24 cellular contexts compared by ENCODE assay signal in genomic region chr9:109270441-109270840, GRCh38. TPM values are rescaled to one million over a fixed set of nuclear protein-coding genes. Genes with fewer than 3 reads are reported as not detected.
"Had no signal": no experiment of that assay in that cellular context is flagged by ENCODE, and none has a peak within 500 bp of the region (broad histone marks: within the 10 kb centered on the region; RNA-seq: fewer than 3 reads in every experiment).

No MANE protein-coding gene starts in this region.

- H3K27ac Mint-ChIP-seq: dendritic cell treated with granulocyte-macrophage colony-stimulating factor and Interleukin-4, amounts not matched to agents 40 ng/mL and 50 ng/mL, for 4 days; immature natural killer cell; natural killer cell treated with Interleukin-12 subunit alpha and Interleukin-12 subunit beta and Interleukin-15 and Interleukin-18, amount 100 ng/mL, for 72 hours; neural progenitor cell; type B pancreatic cell had no signal

- H3K9ac ChIP-seq: neural progenitor cell had no signal

- H3K27me3 ChIP-seq: gastroesophageal sphincter, neural progenitor cell, ovary, right atrium auricular region, stomach had no signal

- H3K4me3 ChIP-seq: esophagus squamous epithelium, gastroesophageal sphincter, lung, neural progenitor cell, ovary, right atrium auricular region, stomach, thoracic aorta had no signal

- H3K27me3 Mint-ChIP-seq: type B pancreatic cell had no signal

- H3K9me3 Mint-ChIP-seq: dendritic cell treated with granulocyte-macrophage colony-stimulating factor and Interleukin-4, amounts not matched to agents 40 ng/mL and 50 ng/mL, for 4 days; immature natural killer cell; natural killer cell treated with Interleukin-12 subunit alpha and Interleukin-12 subunit beta and Interleukin-15 and Interleukin-18, amount 100 ng/mL, for 72 hours had no signal

- H3K36me3 Mint-ChIP-seq: immature natural killer cell; natural killer cell treated with Interleukin-12 subunit alpha and Interleukin-12 subunit beta and Interleukin-15 and Interleukin-18, amount 100 ng/mL, for 72 hours; neural progenitor cell had no signal

- H3K4me2 ChIP-seq: neural progenitor cell had no signal

- H3K4me1 Mint-ChIP-seq: immature natural killer cell had no signal

- H3K27ac ChIP-seq: esophagus squamous epithelium, gastroesophageal sphincter, neural progenitor cell, ovary, right atrium auricular region, stomach, thoracic aorta had no signal

- H2AFZ ChIP-seq: neural progenitor cell had no signal

- ATAC-seq: gastroesophageal sphincter; left cardiac atrium; left ventricle myocardium superior; natural killer cell treated with Interleukin-12 subunit alpha and Interleukin-12 subunit beta and Interleukin-15 and Interleukin-18, amount 100 ng/mL, for 72 hours had no signal

- H3K9me3 ChIP-seq: esophagus squamous epithelium, ovary, right atrium auricular region, stomach, thoracic aorta had no signal

- H3K36me3 ChIP-seq: esophagus squamous epithelium, gastroesophageal sphincter, neural progenitor cell, ovary, right atrium auricular region, thoracic aorta had no signal

- DNase-seq: esophagus squamous epithelium; foreskin fibroblast; glutamatergic neuron; immature natural killer cell; kidney; left cardiac atrium; left ventricle myocardium superior; mesenchymal stem cell; midbrain; nucleus accumbens; ovary; small intestine; stimulated activated CD4-positive, alpha-beta T cell treated with anti-CD3 and anti-CD28 coated beads, Interleukin-12 subunit alpha, Interleukin-12 subunit beta, amount 100 ng/mL, for 4 hours; stimulated activated naive CD4-positive, alpha-beta T cell; stomach; substantia nigra had no signal

- H3K4me1 ChIP-seq: gastroesophageal sphincter, neural progenitor cell had no signal

- H3K4me3 Mint-ChIP-seq: dendritic cell treated with granulocyte-macrophage colony-stimulating factor and Interleukin-4, amounts not matched to agents 40 ng/mL and 50 ng/mL, for 4 days; immature natural killer cell; natural killer cell treated with Interleukin-12 subunit alpha and Interleukin-12 subunit beta and Interleukin-15 and Interleukin-18, amount 100 ng/mL, for 72 hours; neural progenitor cell; type B pancreatic cell had no signal

RNA-seq across cellular contexts. Expression of gene EPB41L4B, which starts 50.4 kb away (rescaled TPM):
- polyA plus RNA-seq: immature natural killer cell had no signal
